8 cellular contexts compared by ENCODE assay signal in the genomic region with DNA sequence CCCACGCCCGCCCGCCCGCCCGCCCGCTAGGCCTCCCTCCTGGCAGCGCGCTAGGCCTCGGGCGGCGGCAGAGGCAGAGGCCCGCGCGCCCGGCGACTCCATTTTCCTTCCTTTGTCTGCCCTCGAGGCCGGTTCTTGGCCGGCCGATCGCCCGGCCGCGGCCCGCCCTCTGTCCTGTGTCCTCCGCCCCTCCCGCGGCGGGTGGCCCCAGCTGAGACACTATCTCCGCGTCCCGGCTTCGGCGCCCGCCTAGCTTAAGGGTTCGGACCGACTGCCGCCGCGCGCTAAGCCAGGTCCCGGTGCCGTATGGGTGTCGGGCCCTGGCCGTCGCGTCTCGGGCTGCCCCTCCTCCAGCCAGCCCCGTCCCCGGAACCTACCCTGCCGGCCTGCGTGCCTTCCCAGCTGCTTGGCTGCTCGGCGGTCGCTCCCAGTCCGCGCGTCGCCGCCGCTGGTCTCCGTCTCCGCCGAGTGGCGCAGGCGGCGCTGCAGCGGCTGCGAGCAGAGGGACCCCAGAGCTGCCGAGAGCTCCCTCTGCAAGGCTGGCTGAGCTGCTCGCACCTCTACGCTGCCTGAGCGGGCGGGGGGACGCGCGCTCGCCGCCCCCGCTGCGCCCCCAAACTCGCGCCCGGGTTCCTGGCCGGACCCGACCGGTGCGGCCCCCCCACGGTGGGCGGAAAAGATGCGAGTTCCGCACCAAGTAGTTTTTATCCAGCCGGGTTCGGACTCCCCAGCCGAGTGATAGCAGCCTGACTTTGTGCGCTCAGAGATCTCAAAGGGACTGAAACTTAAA. TPM values are rescaled to one million over a fixed set of nuclear protein-coding genes. Genes with fewer than 3 reads are reported as not detected.
DNase-seq lines count a peak whose midpoint lies in the region; ATAC-seq and TF ChIP-seq lines count a peak whose summit lies in the region.

No MANE protein-coding gene starts in this region.

- H3K27ac ChIP-seq in cingulate gyrus (ENCODE audit: low read depth, low read length), result peak overlapping the region; percentile 95

- TF ChIP-seq CTCF in GM10266 (IDR thresholded peaks at IDR 0.05; ENCODE audit: control insufficient read depth, insufficient read depth, low read depth, missing control alignments), result peak; percentile 37
- TF ChIP-seq CTCF in LNCAP (IDR thresholded peaks at IDR 0.05), result peak; percentile 26; the same call in 1 of the 2 replicates

- peak; percentile 62 for DNase-seq in GM10266 (ENCODE audit: extremely low spot score)
- peak; percentile 56 for DNase-seq in activated CD4-positive, alpha-beta T cell treated with anti-CD3 and anti-CD28 coated beads for 1 hour
- DNase-seq in left lobe of liver (ENCODE audit: low spot score), result peak; percentile 72
- peak; percentile 55 for DNase-seq in stimulated activated CD4-positive, alpha-beta T cell treated with anti-CD3 and anti-CD28 coated beads, Interleukin-4, amount 100 ng/mL, for 24 hours
- no peak for DNase-seq in NCI-H2029 (lab: John Stamatoyannopoulos, UW)

- ATAC-seq in GM21786 (IDR thresholded peaks at IDR 0.05; ENCODE audit: unreplicated experiment) (peak; percentile 3), left lobe of liver (peak; percentile 19)

RNA-seq across cellular contexts. Expression of gene CTCF, which starts 0.8 kb away (rescaled TPM):
- 13.4 TPM for total RNA-seq in left lobe of liver

RNA-seq across cellular contexts. Expression of gene RIPOR1, which starts 34.5 kb away (rescaled TPM):
- total RNA-seq in left lobe of liver, result 29.7 TPM
